25 cellular contexts compared by ENCODE assay signal in the genomic region with DNA sequence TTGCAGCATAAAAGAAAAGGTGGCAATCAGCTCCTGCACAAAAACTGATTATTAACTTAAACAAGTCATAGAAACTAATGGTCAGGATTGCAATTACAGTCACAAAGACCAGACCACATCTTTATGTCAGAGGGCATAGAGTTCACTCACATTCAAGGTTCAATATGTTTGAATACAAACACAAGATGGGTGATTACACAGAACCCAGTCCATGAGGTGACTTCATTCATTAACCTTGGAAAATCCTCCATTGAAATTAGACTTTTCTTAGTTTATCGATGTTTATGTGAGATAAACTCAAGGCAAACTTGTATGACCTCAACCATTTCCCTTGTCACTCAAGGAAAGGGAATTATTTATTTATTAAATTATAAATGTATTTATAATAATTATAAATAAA.
"Had no signal": no experiment of that assay in that cellular context is flagged by ENCODE, and none has a peak within 500 bp of the region (broad histone marks: within the 10 kb centered on the region; RNA-seq: fewer than 3 reads in every experiment).

No MANE protein-coding gene starts in this region.

- H3K9me3 Mint-ChIP-seq: type B pancreatic cell had no signal

- H3K4me3 Mint-ChIP-seq: stimulated activated effector memory CD8-positive, alpha-beta T cell treated with anti-CD3 and anti-CD28 coated beads, Interleukin-12 subunit alpha, Interleukin-12 subunit beta, amount 100 ng/mL, for 72 hours; stimulated activated memory B cell treated with anti-CD40 and anti-IgM and Interleukin-4, amounts not matched to agents 10 μg/mL and 1 μg/mL and 100 μg/mL, for 72 hours; stimulated activated naive B cell treated with anti-CD40 and anti-IgM and Interleukin-4, amounts not matched to agents 10 μg/mL and 1 μg/mL and 100 μg/mL, for 72 hours; stimulated activated naive CD8-positive, alpha-beta T cell treated with anti-CD3 and anti-CD28 coated beads, Interleukin-15, amount 100 ng/mL, for 72 hours; stimulated activated naive CD8-positive, alpha-beta T cell treated with anti-CD3 and anti-CD28 coated beads, Interleukin-15, Interleukin-2, amounts not matched to agents 100 ng/mL and 50 ng/mL, for 24 hours; type B pancreatic cell had no signal

- H3K27me3 Mint-ChIP-seq: stimulated activated memory B cell treated with anti-CD40 and anti-IgM and Interleukin-4, amounts not matched to agents 10 μg/mL and 1 μg/mL and 100 μg/mL, for 72 hours; stimulated activated naive B cell treated with anti-CD40 and anti-IgM and Interleukin-4, amounts not matched to agents 10 μg/mL and 1 μg/mL and 100 μg/mL, for 72 hours; stimulated activated naive CD8-positive, alpha-beta T cell treated with anti-CD3 and anti-CD28 coated beads, Interleukin-15, amount 100 ng/mL, for 72 hours; stimulated activated naive CD8-positive, alpha-beta T cell treated with anti-CD3 and anti-CD28 coated beads, Interleukin-15, Interleukin-2, amounts not matched to agents 100 ng/mL and 50 ng/mL, for 24 hours; type B pancreatic cell had no signal

- H3K36me3 Mint-ChIP-seq: stimulated activated effector memory CD8-positive, alpha-beta T cell treated with anti-CD3 and anti-CD28 coated beads, Interleukin-12 subunit alpha, Interleukin-12 subunit beta, amount 100 ng/mL, for 72 hours; stimulated activated memory B cell treated with anti-CD40 and anti-IgM and Interleukin-4, amounts not matched to agents 10 μg/mL and 1 μg/mL and 100 μg/mL, for 72 hours; stimulated activated naive B cell treated with anti-CD40 and anti-IgM and Interleukin-4, amounts not matched to agents 10 μg/mL and 1 μg/mL and 100 μg/mL, for 72 hours; type B pancreatic cell had no signal

- H3K4me1 Mint-ChIP-seq: stimulated activated effector memory CD8-positive, alpha-beta T cell treated with anti-CD3 and anti-CD28 coated beads, Interleukin-12 subunit alpha, Interleukin-12 subunit beta, amount 100 ng/mL, for 72 hours; stimulated activated memory B cell treated with anti-CD40 and anti-IgM and Interleukin-4, amounts not matched to agents 10 μg/mL and 1 μg/mL and 100 μg/mL, for 72 hours; stimulated activated naive B cell treated with anti-CD40 and anti-IgM and Interleukin-4, amounts not matched to agents 10 μg/mL and 1 μg/mL and 100 μg/mL, for 72 hours; stimulated activated naive CD8-positive, alpha-beta T cell treated with anti-CD3 and anti-CD28 coated beads, Interleukin-15, amount 100 ng/mL, for 72 hours had no signal

- H3K27ac Mint-ChIP-seq: stimulated activated effector memory CD8-positive, alpha-beta T cell treated with anti-CD3 and anti-CD28 coated beads, Interleukin-12 subunit alpha, Interleukin-12 subunit beta, amount 100 ng/mL, for 72 hours; stimulated activated memory B cell treated with anti-CD40 and anti-IgM and Interleukin-4, amounts not matched to agents 10 μg/mL and 1 μg/mL and 100 μg/mL, for 72 hours; stimulated activated naive B cell treated with anti-CD40 and anti-IgM and Interleukin-4, amounts not matched to agents 10 μg/mL and 1 μg/mL and 100 μg/mL, for 72 hours; stimulated activated naive CD8-positive, alpha-beta T cell treated with anti-CD3 and anti-CD28 coated beads, Interleukin-15, amount 100 ng/mL, for 72 hours; stimulated activated naive CD8-positive, alpha-beta T cell treated with anti-CD3 and anti-CD28 coated beads, Interleukin-15, Interleukin-2, amounts not matched to agents 100 ng/mL and 50 ng/mL, for 24 hours; type B pancreatic cell had no signal

- DNase-seq: stimulated activated CD4-positive, alpha-beta T cell treated with anti-CD3 and anti-CD28 coated beads, Interleukin-2, amount 100 ng/mL, for 48 hours; stimulated activated CD4-positive, alpha-beta T cell treated with anti-CD3 and anti-CD28 coated beads, Interleukin-4, amount 100 ng/mL, for 1 hour; stimulated activated CD4-positive, alpha-beta T cell treated with anti-CD3 and anti-CD28 coated beads, Interleukin-4, amount 100 ng/mL, for 24 hours; stimulated activated CD4-positive, alpha-beta T cell treated with anti-CD3 and anti-CD28 coated beads, Interleukin-4, amount 100 ng/mL, for 4 hours; stimulated activated CD8-positive, alpha-beta memory T cell treated with anti-CD3 and anti-CD28 coated beads, Interleukin-4, amount 100 ng/mL, for 48 hours; stimulated activated naive B cell treated with anti-CD40 and anti-IgM and Interleukin-4, amounts not matched to agents 10 μg/mL and 1 μg/mL and 100 μg/mL, for 72 hours; stimulated activated naive CD4-positive, alpha-beta T cell; stimulated activated naive CD4-positive, alpha-beta T cell treated with Interleukin-2 at 50 U/mL for 16 hours; stimulated activated naive CD8-positive, alpha-beta T cell treated with anti-CD3 and anti-CD28 coated beads, Interleukin-15, amount 100 ng/mL, for 72 hours; stimulated activated naive CD8-positive, alpha-beta T cell treated with anti-CD3 and anti-CD28 coated beads, Interleukin-15, Interleukin-2, amounts not matched to agents 100 U/mL and 50 U/mL, for 24 hours; stomach; substantia nigra; testis; thyroid gland; tibial artery; transverse colon; trophoblast cell; upper lobe of left lung; upper lobe of right lung; uterus had no signal

- FAIRE-seq: urothelium cell line had no signal

- ATAC-seq: stimulated activated effector memory CD8-positive, alpha-beta T cell treated with anti-CD3 and anti-CD28 coated beads, Interleukin-12 subunit alpha, Interleukin-12 subunit beta, amount 100 ng/mL, for 72 hours; stimulated activated memory B cell treated with anti-CD40 and anti-IgM and Interleukin-4, amounts not matched to agents 10 μg/mL and 1 μg/mL and 100 μg/mL, for 72 hours; stimulated activated naive B cell treated with anti-CD40 and anti-IgM and Interleukin-4, amounts not matched to agents 10 μg/mL and 1 μg/mL and 100 μg/mL, for 72 hours; stimulated activated naive CD8-positive, alpha-beta T cell treated with anti-CD3 and anti-CD28 coated beads, Interleukin-15, amount 100 ng/mL, for 72 hours; stimulated activated naive CD8-positive, alpha-beta T cell treated with anti-CD3 and anti-CD28 coated beads, Interleukin-15, Interleukin-2, amounts not matched to agents 100 U/mL and 50 U/mL, for 24 hours; upper lobe of right lung had no signal
